ENCODE assay signal across 13 cellular contexts in genomic region chr1:116289219-116289618, GRCh38.
"Had no signal": no experiment of that assay in that cellular context is flagged by ENCODE, and none has a peak within 500 bp of the region (broad histone marks: within the 10 kb centered on the region; RNA-seq: fewer than 3 reads in every experiment).

No MANE protein-coding gene starts in this region.

- H3K4me3 ChIP-seq: coronary artery, heart right ventricle had no signal

- H3K4me1 ChIP-seq: heart right ventricle had no signal

- DNase-seq: activated CD4-positive, alpha-beta memory T cell treated with anti-CD3 and anti-CD28 coated beads for 36 hours; activated CD4-positive, alpha-beta T cell treated with anti-CD3 and anti-CD28 coated beads for 1 hour; activated naive CD4-positive, alpha-beta T cell treated with Interleukin-2 at 50 U/mL for 16 hours; activated naive CD8-positive, alpha-beta T cell treated with anti-CD3 and anti-CD28 coated beads, Interleukin-2, amount 50 U/mL, for 24 hours; central memory CD4-positive, alpha-beta T cell; effector CD8-positive, alpha-beta T cell; heart right ventricle; islet precursor cell; stimulated activated CD4-positive, alpha-beta T cell treated with anti-CD3 and anti-CD28 coated beads, Interleukin-1b, Interleukin-23, amount 100 ng/mL, for 48 hours; substantia nigra; trophoblast cell had no signal

- FAIRE-seq: frontal cortex had no signal

- H3K9me3 ChIP-seq: heart right ventricle had no signal

- H3K27ac ChIP-seq: coronary artery, heart right ventricle had no signal

- H3K36me3 ChIP-seq: heart right ventricle had no signal
